ENCODE assay signal across 13 cellular contexts in the genomic region with DNA sequence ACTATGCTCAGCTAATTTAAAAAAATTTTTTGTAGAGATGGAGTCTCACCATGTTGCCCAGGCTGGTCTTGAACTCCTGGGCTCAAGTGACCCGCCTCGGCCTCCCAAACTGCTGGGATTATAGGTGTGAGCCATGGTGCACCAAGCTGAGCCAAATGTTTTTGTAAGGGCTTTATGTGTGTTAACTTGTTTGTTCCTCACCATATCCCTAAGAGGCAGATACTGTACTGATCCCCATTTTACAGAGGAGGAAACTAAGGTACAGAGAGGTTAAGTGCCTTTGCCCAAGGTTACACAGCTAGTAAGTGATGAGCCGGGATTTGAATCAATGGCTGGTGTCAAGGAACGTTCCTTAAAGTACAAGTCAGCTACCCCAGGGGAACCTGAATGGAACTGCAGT.
"Had no signal": no experiment of that assay in that cellular context is flagged by ENCODE, and none has a peak within 500 bp of the region (broad histone marks: within the 10 kb centered on the region; RNA-seq: fewer than 3 reads in every experiment).

No MANE protein-coding gene starts in this region.

- H3K4me1 ChIP-seq: gastrocnemius medialis, parathyroid adenoma had no signal

- H3K4me3 ChIP-seq: cardiac muscle cell, gastrocnemius medialis, neural progenitor cell, skin epidermis had no signal

- H3K4me1 Mint-ChIP-seq: mesothelial cell of epicardium had no signal

- H2AFZ ChIP-seq: neural progenitor cell, parathyroid adenoma had no signal

- H3K9me3 Mint-ChIP-seq: activated CD4-positive, alpha-beta T cell treated with anti-CD3 and anti-CD28 coated beads, Interleukin-2, amount 10 ng/mL, durations not matched to agents 7 days and 5 days; activated T-cell treated with anti-CD3 and anti-CD28 coated beads, Interleukin-2, amount 50 U/mL, for 24 hours; mesothelial cell of epicardium; neural progenitor cell; WTC11 had no signal

- H3K36me3 ChIP-seq: cardiac muscle cell, gastrocnemius medialis, neural progenitor cell had no signal

- H3K4me3 Mint-ChIP-seq: activated CD4-positive, alpha-beta T cell treated with anti-CD3 and anti-CD28 coated beads, Interleukin-2, amount 10 ng/mL, durations not matched to agents 7 days and 5 days; activated naive CD8-positive, alpha-beta T cell treated with anti-CD3 and anti-CD28 coated beads, Interleukin-2, amount 10 ng/mL, durations not matched to agents 7 days and 5 days; activated T-cell treated with anti-CD3 and anti-CD28 coated beads, Interleukin-2, amount 50 U/mL, for 24 hours; mesothelial cell of epicardium; neural progenitor cell; WTC11 had no signal

- H3K27ac Mint-ChIP-seq: activated CD4-positive, alpha-beta T cell treated with anti-CD3 and anti-CD28 coated beads, Interleukin-2, amount 10 ng/mL, durations not matched to agents 7 days and 5 days; activated naive CD8-positive, alpha-beta T cell treated with anti-CD3 and anti-CD28 coated beads, Interleukin-2, amount 10 ng/mL, durations not matched to agents 7 days and 5 days; mesothelial cell of epicardium; WTC11 had no signal

- H3K4me2 ChIP-seq: neural progenitor cell had no signal

- H3K9ac ChIP-seq: neural progenitor cell, parathyroid adenoma had no signal

- H3K27me3 ChIP-seq: cardiac muscle cell, gastrocnemius medialis, neural progenitor cell had no signal

- H3K36me3 Mint-ChIP-seq: activated naive CD8-positive, alpha-beta T cell treated with anti-CD3 and anti-CD28 coated beads, Interleukin-2, amount 10 ng/mL, durations not matched to agents 7 days and 5 days; mesothelial cell of epicardium; neural progenitor cell; WTC11 had no signal

- H3K9me3 ChIP-seq: gastrocnemius medialis had no signal

- H3K27ac ChIP-seq: cardiac muscle cell, gastrocnemius medialis, neural progenitor cell, parathyroid adenoma had no signal

- DNase-seq: activated CD4-positive, alpha-beta T cell treated with anti-CD3 and anti-CD28 coated beads, Interleukin-2, amount 10 ng/mL, durations not matched to agents 7 days and 5 days; activated naive CD8-positive, alpha-beta T cell treated with anti-CD3 and anti-CD28 coated beads, Interleukin-2, amount 10 ng/mL, durations not matched to agents 7 days and 5 days; activated T-cell treated with anti-CD3 and anti-CD28 coated beads, Interleukin-2, amount 50 U/mL, for 24 hours; anterior cingulate cortex; gastrocnemius medialis; left ventricle myocardium superior; T-helper 1 cell had no signal

- ATAC-seq: gastrocnemius medialis, left ventricle myocardium superior, WTC11 had no signal

- H3K79me2 ChIP-seq: parathyroid adenoma had no signal
